In genomic region chr2:60046529-60046928, GRCh38 we compare ENCODE assay signal across 27 cellular contexts.
"Had no signal": no experiment of that assay in that cellular context is flagged by ENCODE, and none has a peak within 500 bp of the region (broad histone marks: within the 10 kb centered on the region; RNA-seq: fewer than 3 reads in every experiment).

No MANE protein-coding gene starts in this region.

- H3K4me3 ChIP-seq: esophagus squamous epithelium, gastrocnemius medialis, heart left ventricle had no signal

- ATAC-seq: activated CD4-positive, CD25-positive, alpha-beta regulatory T cell treated with anti-CD3 and anti-CD28 coated beads, Interleukin-2, amount 50 U/mL, for 24 hours; activated CD8-positive, alpha-beta T cell treated with anti-CD3 and anti-CD28 coated beads for 36 hours; activated T-cell treated with anti-CD3 and anti-CD28 coated beads, Interleukin-2, amount 50 U/mL, for 4 hours; activated T-helper 17 cell treated with anti-CD3 and anti-CD28 coated beads, Interleukin-2, amount 50 U/mL, for 72 hours; gastrocnemius medialis; T-cell had no signal

- H3K9me3 ChIP-seq: esophagus squamous epithelium, gastrocnemius medialis, heart left ventricle had no signal

- H3K4me1 ChIP-seq: gastrocnemius medialis had no signal

- H3K36me3 ChIP-seq: brain microvascular endothelial cell, esophagus squamous epithelium, gastrocnemius medialis, heart left ventricle, WERI-Rb-1 had no signal

- H3K27ac ChIP-seq: brain microvascular endothelial cell, esophagus squamous epithelium, gastrocnemius medialis, heart left ventricle, WERI-Rb-1 had no signal

- DNase-seq: activated B cell treated with CpG ODN at 0.5 μM for 24 hours; activated CD4-positive, alpha-beta T cell treated with anti-CD3 and anti-CD28 coated beads for 48 hours; activated CD4-positive, alpha-beta T cell treated with anti-CD3 and anti-CD28 coated beads, Interleukin-2, amount 50 U/mL, for 1 hour; activated CD4-positive, alpha-beta T cell treated with anti-CD3 and anti-CD28 coated beads, Interleukin-2, amount 50 U/mL, for 48 hours; activated CD8-positive, alpha-beta memory T cell treated with anti-CD3 and anti-CD28 coated beads for 24 hours; activated CD8-positive, alpha-beta T cell treated with anti-CD3 and anti-CD28 coated beads for 36 hours; activated effector memory CD4-positive, alpha-beta T cell treated with Interleukin-2 at 50 U/mL for 16 hours; activated gamma-delta T cell treated with Interleukin-2 at 50 U/mL for 16 hours; activated naive CD4-positive, alpha-beta T cell treated with anti-CD3 and anti-CD28 coated beads, Interleukin-2, amount 50 U/mL, for 16 hours; activated naive CD4-positive, alpha-beta T cell treated with Interleukin-2 at 50 U/mL for 16 hours; activated T-cell treated with anti-CD3 and anti-CD28 coated beads, Interleukin-2, amount 50 U/mL, for 4 hours; amniotic stem cell; anterior cingulate cortex; brain microvascular endothelial cell; cortex of kidney; dermis blood vessel endothelial cell; effector CD8-positive, alpha-beta T cell; erythroblast; esophagus squamous epithelium; gastrocnemius medialis; glutamatergic neuron; heart left ventricle; T-cell; T1000; WERI-Rb-1 had no signal
